15 cellular contexts compared by ENCODE assay signal in genomic region chr20:50092436-50092835, GRCh38. TPM values are rescaled to one million over a fixed set of nuclear protein-coding genes. Genes with fewer than 3 reads are reported as not detected.
DNase-seq lines count a peak whose midpoint lies in the region; ATAC-seq, FAIRE-seq and TF ChIP-seq lines count a peak whose summit lies in the region.
"Had no signal": no experiment of that assay in that cellular context is flagged by ENCODE, and none has a peak within 500 bp of the region (broad histone marks: within the 10 kb centered on the region; RNA-seq: fewer than 3 reads in every experiment).

No MANE protein-coding gene starts in this region.

- H3K4me1 ChIP-seq in left ventricle myocardium inferior (peaks cover 64% of the 10 kb centered on the region), GM12878 (ENCODE audit: control insufficient read depth, insufficient read depth, low read length) (no peaks in the 10 kb centered on the region)
- H3K4me1 ChIP-seq: uterus had no signal

- DNase-seq in left ventricle myocardium inferior (no peak), Right ventricle myocardium superior (no peak), GM12878 (ENCODE audit: low read depth, low spot score) (no peak), left lobe of liver (ENCODE audit: low spot score) (no peak), NCI-H69 (lab: John Stamatoyannopoulos, UW) (no peak), pons (ENCODE audit: low spot score) (no peak)
- DNase-seq in NK-92 treated with Interleukin-12 subunit alpha and Interleukin-12 subunit beta, amount 100 ng/mL, for 24 hours (lab: John Stamatoyannopoulos, UW): no peak
- DNase-seq: activated naive CD8-positive, alpha-beta T cell treated with anti-CD3 and anti-CD28 coated beads, Interleukin-2, amount 10 ng/mL, durations not matched to agents 7 days and 5 days; CD8-positive, alpha-beta memory T cell; NCI-H146; NCI-H226; T1000; uterus had no signal

- H3K27me3 ChIP-seq in left ventricle myocardium inferior (ENCODE audit: low read depth): no peaks in the 10 kb centered on the region
- H3K27me3 ChIP-seq in GM12878 (replicated peaks in 1 of 2; ENCODE audit: control insufficient read depth in 2 of 2, insufficient read depth in 2 of 2, low read length in 1 of 2): no peaks in the 10 kb centered on the region
- H3K27me3 ChIP-seq: uterus had no signal

- CTCF ChIA-PET in GM12878 (lab: Yijun Ruan, JAX): interaction anchor here (1.2 to 2.6 kb wide), 3 partner anchors 9 to 77 kb away, joined by 3 to 15 read pairs (median 5); no protein-coding TSS in a partner anchor

- H3K36me3 ChIP-seq in left ventricle myocardium inferior: peaks cover 40% of the 10 kb centered on the region
- peaks cover 7 to 39% of the 10 kb centered on the region in 2 experiments for H3K36me3 ChIP-seq in GM12878 (ENCODE audit: control insufficient read depth in 2 of 2, insufficient read depth in 2 of 2, low read length in 1 of 2)
- H3K36me3 ChIP-seq: uterus had no signal

- peaks cover 4% of the 10 kb centered on the region; the same call in 1 of the 2 replicates for H4K20me1 ChIP-seq in GM12878 (ENCODE audit: control insufficient read depth, insufficient read depth)

- ATAC-seq in Right ventricle myocardium superior (ENCODE audit: poor library complexity) (no peak), GM12878 (no peak), left lobe of liver (peak; percentile 65), GM19035 (IDR thresholded peaks at IDR 0.05; ENCODE audit: unreplicated experiment) (no peak)

- H3K4me3 ChIP-seq in left ventricle myocardium inferior (no peak overlapping the region), GM12878 (no peak overlapping the region)
- H3K4me3 ChIP-seq: uterus had no signal

- POLR2A ChIA-PET in GM12878 (lab: Charles Lee): no interaction called here

- peaks cover 12% of the 10 kb centered on the region for H3K79me2 ChIP-seq in GM12878 (ENCODE audit: control insufficient read depth, insufficient read depth, low read length)

- SMC1A ChIA-PET in GM12878 (lab: Charles Lee; ENCODE audit: uncharacterized antibody, unreplicated experiment): interaction anchor here (1.3 kb wide), 1 partner anchor 107 kb away, joined by 3 read pairs; no protein-coding TSS in a partner anchor

- no peak for TF ChIP-seq CTCF in left ventricle myocardium inferior (IDR thresholded peaks at IDR 0.05; ENCODE audit: borderline replicate concordance)
- TF ChIP-seq CTCF in GM12878 (IDR thresholded peaks at IDR 0.05 in 2 of 3, conservative IDR thresholded peaks at IDR 0.05 in 1 of 3; ENCODE audit: control insufficient read depth in 2 of 3, extremely low read depth in 1 of 3, insufficient read depth in 1 of 3, low read depth in 3 of 3, low read length in 3 of 3): no peak

- TF ChIP-seq RAD21 in GM12878 (IDR thresholded peaks at IDR 0.05; ENCODE audit: insufficient read depth, low read depth, low read length): no peak

- no peak for TF ChIP-seq EP300 in GM12878 (IDR thresholded peaks at IDR 0.05; ENCODE audit: borderline replicate concordance in 1 of 2, control insufficient read depth in 1 of 2, low read depth in 2 of 2, low read length in 2 of 2)

- H3K9ac ChIP-seq in GM12878 (ENCODE audit: control insufficient read depth, insufficient read depth, low read length): no peak overlapping the region

- no peak for TF ChIP-seq POLR2A in GM12878 (IDR thresholded peaks at IDR 0.05; ENCODE audit: low read depth, low read length)

- no peak overlapping the region for H2AFZ ChIP-seq in GM12878 (ENCODE audit: control insufficient read depth, low read depth, low read length)

- H3K4me2 ChIP-seq in GM12878 (ENCODE audit: control insufficient read depth, insufficient read depth): no peak overlapping the region

- RAD21 ChIA-PET in GM12878 (lab: Charles Lee; ENCODE audit: unreplicated experiment): interaction anchor here (0.8 to 1.3 kb wide), 4 partner anchors 9 to 77 kb away, joined by 3 to 5 read pairs (median 4); no protein-coding TSS in a partner anchor

- H3K9me3 ChIP-seq in left ventricle myocardium inferior (replicated peaks): no peaks in the 10 kb centered on the region
- no peaks in the 10 kb centered on the region for H3K9me3 ChIP-seq in GM12878 (replicated peaks; ENCODE audit: control insufficient read depth, insufficient read depth, low read length)
- H3K9me3 ChIP-seq: uterus had no signal

- in situ Hi-C loops in GM12878 (cut with MboI): no loop called here

- WGBS in GM12878 (ENCODE audit: insufficient coverage, insufficient replicate concordance, low lambda C conversion rate, missing lambda C conversion rate): 75% methylated on average over 4 of the region's 4 CpGs

- no peak for FAIRE-seq in GM12878 (lab: Jason Lieb, UNC)
- FAIRE-seq: bronchial epithelial cell had no signal

- H3K27ac ChIP-seq in left ventricle myocardium inferior (replicated peaks) (peak overlapping the region; percentile 27), GM12878 (ENCODE audit: control insufficient read depth, insufficient read depth) (no peak overlapping the region)
- H3K27ac ChIP-seq: uterus had no signal

- BruUV-seq in GM12878 (replicated peaks; lab: Mats Ljungman, UMichigan): TSS peak; percentile 30

- intact Hi-C loops in left ventricle myocardium inferior (cut with micrococcal nuclease): no loop called here
- intact Hi-C loops in Right ventricle myocardium superior (cut with DNase I): no loop called here
- intact Hi-C loops in GM12878 (cut with micrococcal nuclease; ENCODE audit: unreplicated experiment): no loop called here

TF ChIP-seq in GM12878, 131 proteins besides CTCF, POLR2A, EP300 and RAD21:
- no peak for TF ChIP-seq BHLHE40 (IDR thresholded peaks at IDR 0.05; ENCODE audit: borderline replicate concordance in 1 of 2, low read depth in 2 of 2, low read length in 1 of 2)

RNA-seq across cellular contexts. Expression of gene UBE2V1, which starts 20.5 kb away (rescaled TPM):
- total RNA-seq in left ventricle myocardium inferior (77.1 TPM), Right ventricle myocardium superior (77.8 TPM), GM12878 (2014; rRNA removed) (51.8 and 57.8 TPM in 2 replicates), GM12878 (2014; rRNA removed; fragmentation: Illumina TruSeq; extraction: Trizol) (87.4 and 90.5 TPM in 2 replicates), GM12878 (2021) (102 and 104 TPM in 2 replicates), left lobe of liver (30.9 TPM)
- total RNA-seq in GM12878 (2013; cell fraction: nucleolus; rRNA removed): 310 and 312 TPM in 2 replicates
- 80.2 TPM for polyA plus RNA-seq in GM12878 (2011; ENCODE audit: low read depth)
- polyA plus RNA-seq in GM12878 (2011; rRNA removed) (110 and 131 TPM in 2 replicates), GM12878 (2014; fragmentation: Illumina TruSeq; extraction: Trizol) (219 and 257 TPM in 2 replicates), GM12878 (2014; fragmentation: Nextera tagmentation; extraction: Ambion mirVana) (100 to 1,000 TPM; 151 to 215 TPM), GM12878 (2014; rRNA removed) (109 and 131 TPM in 2 replicates), GM12878 (2016; fragmentation: Nextera tagmentation; extraction: Ambion mirVana) (100 to 1,000 TPM; 181 to 188 TPM)
- polyA plus RNA-seq in GM12878 (2011; cell fraction: cytosol; rRNA removed): 88.2 and 104 TPM in 2 replicates
- 79.4 and 82.7 TPM in 2 replicates for polyA plus RNA-seq in GM12878 (2011; cell fraction: nucleus; rRNA removed)
- polyA plus RNA-seq in GM12878 (2012): 116 and 119 TPM in 2 replicates
- 86.5 and 87.4 TPM in 2 replicates for polyA minus RNA-seq in GM12878 (2011; rRNA and poly(A)+ RNA removed)
- polyA minus RNA-seq in GM12878 (2011; cell fraction: cytosol; rRNA and poly(A)+ RNA removed): 32.2 and 38.4 TPM in 2 replicates
- 50.2 and 71.6 TPM in 2 replicates for polyA minus RNA-seq in GM12878 (2011; cell fraction: nucleus; rRNA and poly(A)+ RNA removed)
